Comparison of ENCODE assay signal across 1 cellular context in the genomic region with DNA sequence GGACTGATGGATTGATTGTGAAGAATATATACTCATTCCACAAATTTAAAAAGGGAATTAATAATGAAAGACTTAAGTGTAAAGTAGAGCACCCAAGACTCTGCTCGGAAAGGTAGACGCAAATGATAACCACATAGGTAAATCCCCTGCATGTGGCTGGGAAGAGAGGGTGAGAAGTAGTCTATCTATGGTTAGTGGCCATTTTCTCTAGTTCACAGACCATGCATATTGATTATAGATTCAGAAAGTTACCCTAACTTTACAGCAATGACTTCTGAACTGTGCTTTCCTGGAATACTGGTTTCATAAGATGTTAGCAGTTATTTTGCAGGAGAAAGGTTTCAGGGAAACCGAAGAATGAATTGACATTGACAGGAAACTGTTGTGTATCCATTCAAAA.
TF ChIP-seq lines count a peak whose summit lies in the region.

No MANE protein-coding gene starts in this region.

TF ChIP-seq in GM12878, 131 proteins besides CTCF, POLR2A, EP300 and RAD21 (continued from another document):
- TF ChIP-seq NR2F1 (conservative IDR thresholded peaks at IDR 0.05) (no peak), RB1 (IDR thresholded peaks at IDR 0.05; ENCODE audit: borderline replicate concordance) (no peak), BHLHE40 (IDR thresholded peaks at IDR 0.05; ENCODE audit: borderline replicate concordance in 1 of 2, low read depth in 2 of 2, low read length in 1 of 2) (peak in 1 of 2 experiments; percentile 43; a peak in 1 of 4 replicates), KLF5 (IDR thresholded peaks at IDR 0.05; ENCODE audit: partially characterized antibody) (no peak), NBN (IDR thresholded peaks at IDR 0.05) (peak; percentile 50), IKZF1 (conservative IDR thresholded peaks at IDR 0.05) (peak; percentile 68), GATAD2B (conservative IDR thresholded peaks at IDR 0.05; ENCODE audit: low read depth) (0 out of 2 replicates have a peak, but pooled peaks have one; percentile 52), CBX5 (IDR thresholded peaks at IDR 0.05; ENCODE audit: low read depth) (no peak), RUNX3 (IDR thresholded peaks at IDR 0.05; ENCODE audit: low read length) (peak; percentile 93), YY1 (IDR thresholded peaks at IDR 0.05; ENCODE audit: low read depth, low read length) (peak; percentile 76; the same call in 1 of the 2 replicates), CREM (IDR thresholded peaks at IDR 0.05; ENCODE audit: low read depth) (no peak), PAX5 (IDR thresholded peaks at IDR 0.05; ENCODE audit: borderline replicate concordance, low read depth, low read length) (no peak), SMARCA5 (IDR thresholded peaks at IDR 0.05) (0 out of 2 replicates have a peak, but pooled peaks have one; percentile 6), STAT3 (IDR thresholded peaks at IDR 0.05; ENCODE audit: low read depth, low read length) (peak; percentile 48; the same call in 1 of the 2 replicates), CBFB (IDR thresholded peaks at IDR 0.05; ENCODE audit: low read depth) (0 out of 2 replicates have a peak, but pooled peaks have one; percentile 56), HCFC1 (IDR thresholded peaks at IDR 0.05; ENCODE audit: low read length) (no peak), SUPT20H (IDR thresholded peaks at IDR 0.05; ENCODE audit: borderline replicate concordance, control insufficient read depth, low read depth, low read length) (no peak), BMI1 (IDR thresholded peaks at IDR 0.05; ENCODE audit: borderline replicate concordance) (no peak), TBL1XR1 (IDR thresholded peaks at IDR 0.05; ENCODE audit: low read depth, low read length) (no peak), DPF2 (IDR thresholded peaks at IDR 0.05) (no peak), NRF1 (conservative IDR thresholded peaks at IDR 0.05; ENCODE audit: low read depth, low read length) (no peak), MEF2B (IDR thresholded peaks at IDR 0.05; ENCODE audit: partially characterized antibody, poor library complexity, severe bottlenecking) (peak; percentile 26), NFXL1 (IDR thresholded peaks at IDR 0.05; ENCODE audit: borderline replicate concordance) (no peak), ZNF622 (IDR thresholded peaks at IDR 0.05) (no peak)
- TF ChIP-seq, protein P1, sequence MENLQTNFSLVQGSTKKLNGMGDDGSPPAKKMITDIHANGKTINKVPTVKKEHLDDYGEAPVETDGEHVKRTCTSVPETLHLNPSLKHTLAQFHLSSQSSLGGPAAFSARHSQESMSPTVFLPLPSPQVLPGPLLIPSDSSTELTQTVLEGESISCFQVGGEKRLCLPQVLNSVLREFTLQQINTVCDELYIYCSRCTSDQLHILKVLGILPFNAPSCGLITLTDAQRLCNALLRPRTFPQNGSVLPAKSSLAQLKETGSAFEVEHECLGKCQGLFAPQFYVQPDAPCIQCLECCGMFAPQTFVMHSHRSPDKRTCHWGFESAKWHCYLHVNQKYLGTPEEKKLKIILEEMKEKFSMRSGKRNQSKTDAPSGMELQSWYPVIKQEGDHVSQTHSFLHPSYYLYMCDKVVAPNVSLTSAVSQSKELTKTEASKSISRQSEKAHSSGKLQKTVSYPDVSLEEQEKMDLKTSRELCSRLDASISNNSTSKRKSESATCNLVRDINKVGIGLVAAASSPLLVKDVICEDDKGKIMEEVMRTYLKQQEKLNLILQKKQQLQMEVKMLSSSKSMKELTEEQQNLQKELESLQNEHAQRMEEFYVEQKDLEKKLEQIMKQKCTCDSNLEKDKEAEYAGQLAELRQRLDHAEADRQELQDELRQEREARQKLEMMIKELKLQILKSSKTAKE (IDR thresholded peaks at IDR 0.05; ENCODE audit: low read depth, poor library complexity, severe bottlenecking), result peak; percentile 29
- TF ChIP-seq, protein P2, sequence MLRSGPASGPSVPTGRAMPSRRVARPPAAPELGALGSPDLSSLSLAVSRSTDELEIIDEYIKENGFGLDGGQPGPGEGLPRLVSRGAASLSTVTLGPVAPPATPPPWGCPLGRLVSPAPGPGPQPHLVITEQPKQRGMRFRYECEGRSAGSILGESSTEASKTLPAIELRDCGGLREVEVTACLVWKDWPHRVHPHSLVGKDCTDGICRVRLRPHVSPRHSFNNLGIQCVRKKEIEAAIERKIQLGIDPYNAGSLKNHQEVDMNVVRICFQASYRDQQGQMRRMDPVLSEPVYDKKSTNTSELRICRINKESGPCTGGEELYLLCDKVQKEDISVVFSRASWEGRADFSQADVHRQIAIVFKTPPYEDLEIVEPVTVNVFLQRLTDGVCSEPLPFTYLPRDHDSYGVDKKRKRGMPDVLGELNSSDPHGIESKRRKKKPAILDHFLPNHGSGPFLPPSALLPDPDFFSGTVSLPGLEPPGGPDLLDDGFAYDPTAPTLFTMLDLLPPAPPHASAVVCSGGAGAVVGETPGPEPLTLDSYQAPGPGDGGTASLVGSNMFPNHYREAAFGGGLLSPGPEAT (IDR thresholded peaks at IDR 0.05; ENCODE audit: low read depth), result peak; percentile 62; the same call in 1 of the 2 replicates
- TF ChIP-seq, protein P3, sequence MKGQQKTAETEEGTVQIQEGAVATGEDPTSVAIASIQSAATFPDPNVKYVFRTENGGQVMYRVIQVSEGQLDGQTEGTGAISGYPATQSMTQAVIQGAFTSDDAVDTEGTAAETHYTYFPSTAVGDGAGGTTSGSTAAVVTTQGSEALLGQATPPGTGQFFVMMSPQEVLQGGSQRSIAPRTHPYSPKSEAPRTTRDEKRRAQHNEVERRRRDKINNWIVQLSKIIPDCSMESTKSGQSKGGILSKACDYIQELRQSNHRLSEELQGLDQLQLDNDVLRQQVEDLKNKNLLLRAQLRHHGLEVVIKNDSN (IDR thresholded peaks at IDR 0.05; ENCODE audit: borderline replicate concordance, extremely low read length, insufficient read depth, low read depth, low read length), result no peak
- TF ChIP-seq, protein P4, sequence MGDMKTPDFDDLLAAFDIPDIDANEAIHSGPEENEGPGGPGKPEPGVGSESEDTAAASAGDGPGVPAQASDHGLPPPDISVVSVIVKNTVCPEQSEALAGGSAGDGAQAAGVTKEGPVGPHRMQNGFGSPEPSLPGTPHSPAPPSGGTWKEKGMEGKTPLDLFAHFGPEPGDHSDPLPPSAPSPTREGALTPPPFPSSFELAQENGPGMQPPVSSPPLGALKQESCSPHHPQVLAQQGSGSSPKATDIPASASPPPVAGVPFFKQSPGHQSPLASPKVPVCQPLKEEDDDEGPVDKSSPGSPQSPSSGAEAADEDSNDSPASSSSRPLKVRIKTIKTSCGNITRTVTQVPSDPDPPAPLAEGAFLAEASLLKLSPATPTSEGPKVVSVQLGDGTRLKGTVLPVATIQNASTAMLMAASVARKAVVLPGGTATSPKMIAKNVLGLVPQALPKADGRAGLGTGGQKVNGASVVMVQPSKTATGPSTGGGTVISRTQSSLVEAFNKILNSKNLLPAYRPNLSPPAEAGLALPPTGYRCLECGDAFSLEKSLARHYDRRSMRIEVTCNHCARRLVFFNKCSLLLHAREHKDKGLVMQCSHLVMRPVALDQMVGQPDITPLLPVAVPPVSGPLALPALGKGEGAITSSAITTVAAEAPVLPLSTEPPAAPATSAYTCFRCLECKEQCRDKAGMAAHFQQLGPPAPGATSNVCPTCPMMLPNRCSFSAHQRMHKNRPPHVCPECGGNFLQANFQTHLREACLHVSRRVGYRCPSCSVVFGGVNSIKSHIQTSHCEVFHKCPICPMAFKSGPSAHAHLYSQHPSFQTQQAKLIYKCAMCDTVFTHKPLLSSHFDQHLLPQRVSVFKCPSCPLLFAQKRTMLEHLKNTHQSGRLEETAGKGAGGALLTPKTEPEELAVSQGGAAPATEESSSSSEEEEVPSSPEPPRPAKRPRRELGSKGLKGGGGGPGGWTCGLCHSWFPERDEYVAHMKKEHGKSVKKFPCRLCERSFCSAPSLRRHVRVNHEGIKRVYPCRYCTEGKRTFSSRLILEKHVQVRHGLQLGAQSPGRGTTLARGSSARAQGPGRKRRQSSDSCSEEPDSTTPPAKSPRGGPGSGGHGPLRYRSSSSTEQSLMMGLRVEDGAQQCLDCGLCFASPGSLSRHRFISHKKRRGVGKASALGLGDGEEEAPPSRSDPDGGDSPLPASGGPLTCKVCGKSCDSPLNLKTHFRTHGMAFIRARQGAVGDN (IDR thresholded peaks at IDR 0.05), result peak; percentile 76
- TF ChIP-seq, protein P5, sequence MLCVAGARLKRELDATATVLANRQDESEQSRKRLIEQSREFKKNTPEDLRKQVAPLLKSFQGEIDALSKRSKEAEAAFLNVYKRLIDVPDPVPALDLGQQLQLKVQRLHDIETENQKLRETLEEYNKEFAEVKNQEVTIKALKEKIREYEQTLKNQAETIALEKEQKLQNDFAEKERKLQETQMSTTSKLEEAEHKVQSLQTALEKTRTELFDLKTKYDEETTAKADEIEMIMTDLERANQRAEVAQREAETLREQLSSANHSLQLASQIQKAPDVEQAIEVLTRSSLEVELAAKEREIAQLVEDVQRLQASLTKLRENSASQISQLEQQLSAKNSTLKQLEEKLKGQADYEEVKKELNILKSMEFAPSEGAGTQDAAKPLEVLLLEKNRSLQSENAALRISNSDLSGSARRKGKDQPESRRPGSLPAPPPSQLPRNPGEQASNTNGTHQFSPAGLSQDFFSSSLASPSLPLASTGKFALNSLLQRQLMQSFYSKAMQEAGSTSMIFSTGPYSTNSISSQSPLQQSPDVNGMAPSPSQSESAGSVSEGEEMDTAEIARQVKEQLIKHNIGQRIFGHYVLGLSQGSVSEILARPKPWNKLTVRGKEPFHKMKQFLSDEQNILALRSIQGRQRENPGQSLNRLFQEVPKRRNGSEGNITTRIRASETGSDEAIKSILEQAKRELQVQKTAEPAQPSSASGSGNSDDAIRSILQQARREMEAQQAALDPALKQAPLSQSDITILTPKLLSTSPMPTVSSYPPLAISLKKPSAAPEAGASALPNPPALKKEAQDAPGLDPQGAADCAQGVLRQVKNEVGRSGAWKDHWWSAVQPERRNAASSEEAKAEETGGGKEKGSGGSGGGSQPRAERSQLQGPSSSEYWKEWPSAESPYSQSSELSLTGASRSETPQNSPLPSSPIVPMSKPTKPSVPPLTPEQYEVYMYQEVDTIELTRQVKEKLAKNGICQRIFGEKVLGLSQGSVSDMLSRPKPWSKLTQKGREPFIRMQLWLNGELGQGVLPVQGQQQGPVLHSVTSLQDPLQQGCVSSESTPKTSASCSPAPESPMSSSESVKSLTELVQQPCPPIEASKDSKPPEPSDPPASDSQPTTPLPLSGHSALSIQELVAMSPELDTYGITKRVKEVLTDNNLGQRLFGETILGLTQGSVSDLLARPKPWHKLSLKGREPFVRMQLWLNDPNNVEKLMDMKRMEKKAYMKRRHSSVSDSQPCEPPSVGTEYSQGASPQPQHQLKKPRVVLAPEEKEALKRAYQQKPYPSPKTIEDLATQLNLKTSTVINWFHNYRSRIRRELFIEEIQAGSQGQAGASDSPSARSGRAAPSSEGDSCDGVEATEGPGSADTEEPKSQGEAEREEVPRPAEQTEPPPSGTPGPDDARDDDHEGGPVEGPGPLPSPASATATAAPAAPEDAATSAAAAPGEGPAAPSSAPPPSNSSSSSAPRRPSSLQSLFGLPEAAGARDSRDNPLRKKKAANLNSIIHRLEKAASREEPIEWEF (IDR thresholded peaks at IDR 0.05; ENCODE audit: insufficient replicate concordance, low read depth, low read length), result peak; percentile 83
- TF ChIP-seq, protein P6, sequence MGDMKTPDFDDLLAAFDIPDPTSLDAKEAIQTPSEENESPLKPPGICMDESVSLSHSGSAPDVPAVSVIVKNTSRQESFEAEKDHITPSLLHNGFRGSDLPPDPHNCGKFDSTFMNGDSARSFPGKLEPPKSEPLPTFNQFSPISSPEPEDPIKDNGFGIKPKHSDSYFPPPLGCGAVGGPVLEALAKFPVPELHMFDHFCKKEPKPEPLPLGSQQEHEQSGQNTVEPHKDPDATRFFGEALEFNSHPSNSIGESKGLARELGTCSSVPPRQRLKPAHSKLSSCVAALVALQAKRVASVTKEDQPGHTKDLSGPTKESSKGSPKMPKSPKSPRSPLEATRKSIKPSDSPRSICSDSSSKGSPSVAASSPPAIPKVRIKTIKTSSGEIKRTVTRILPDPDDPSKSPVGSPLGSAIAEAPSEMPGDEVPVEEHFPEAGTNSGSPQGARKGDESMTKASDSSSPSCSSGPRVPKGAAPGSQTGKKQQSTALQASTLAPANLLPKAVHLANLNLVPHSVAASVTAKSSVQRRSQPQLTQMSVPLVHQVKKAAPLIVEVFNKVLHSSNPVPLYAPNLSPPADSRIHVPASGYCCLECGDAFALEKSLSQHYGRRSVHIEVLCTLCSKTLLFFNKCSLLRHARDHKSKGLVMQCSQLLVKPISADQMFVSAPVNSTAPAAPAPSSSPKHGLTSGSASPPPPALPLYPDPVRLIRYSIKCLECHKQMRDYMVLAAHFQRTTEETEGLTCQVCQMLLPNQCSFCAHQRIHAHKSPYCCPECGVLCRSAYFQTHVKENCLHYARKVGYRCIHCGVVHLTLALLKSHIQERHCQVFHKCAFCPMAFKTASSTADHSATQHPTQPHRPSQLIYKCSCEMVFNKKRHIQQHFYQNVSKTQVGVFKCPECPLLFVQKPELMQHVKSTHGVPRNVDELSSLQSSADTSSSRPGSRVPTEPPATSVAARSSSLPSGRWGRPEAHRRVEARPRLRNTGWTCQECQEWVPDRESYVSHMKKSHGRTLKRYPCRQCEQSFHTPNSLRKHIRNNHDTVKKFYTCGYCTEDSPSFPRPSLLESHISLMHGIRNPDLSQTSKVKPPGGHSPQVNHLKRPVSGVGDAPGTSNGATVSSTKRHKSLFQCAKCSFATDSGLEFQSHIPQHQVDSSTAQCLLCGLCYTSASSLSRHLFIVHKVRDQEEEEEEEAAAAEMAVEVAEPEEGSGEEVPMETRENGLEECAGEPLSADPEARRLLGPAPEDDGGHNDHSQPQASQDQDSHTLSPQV (IDR thresholded peaks at IDR 0.05), result peak; percentile 78; the same call in 1 of the 2 replicates
